Comparison of ENCODE assay signal across 8 cellular contexts in the genomic region with DNA sequence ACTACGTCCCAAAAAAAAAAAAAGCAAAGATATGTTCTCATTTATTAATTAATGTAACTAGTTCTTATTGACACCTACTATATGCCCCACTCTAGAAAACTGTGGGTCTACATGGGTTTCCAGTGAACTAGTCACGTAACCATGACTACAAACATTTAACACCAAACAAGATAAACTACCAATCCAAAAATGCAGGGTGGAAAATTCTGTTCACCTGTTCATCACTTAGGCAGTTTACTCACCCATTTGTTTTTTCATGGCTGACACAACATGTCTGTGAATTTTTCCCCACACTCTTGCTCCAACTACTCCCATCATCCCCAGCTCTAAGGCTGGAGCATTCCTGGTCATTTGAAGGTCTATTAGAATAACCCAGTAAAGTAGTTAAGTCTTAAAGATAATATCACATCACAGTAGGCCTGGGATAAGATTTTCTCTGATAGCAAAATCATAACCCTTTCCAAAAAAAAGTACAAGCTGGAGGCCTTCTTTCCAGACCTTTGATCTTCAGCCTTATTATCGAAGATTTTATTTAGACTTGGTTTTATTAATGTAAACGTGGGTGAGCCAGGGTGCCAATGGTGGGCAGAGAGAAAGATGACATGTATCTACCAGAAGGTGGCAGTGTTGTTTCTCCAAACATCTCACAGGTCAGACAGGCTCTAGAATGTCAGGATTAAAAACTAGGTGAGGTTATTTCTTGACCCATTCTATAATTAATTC.
DNase-seq lines count a peak whose midpoint lies in the region; ATAC-seq, FAIRE-seq and TF ChIP-seq lines count a peak whose summit lies in the region.

No MANE protein-coding gene starts in this region.

- no peaks in the 10 kb centered on the region for H4K20me1 ChIP-seq in osteoblast (ENCODE audit: insufficient read depth, low read length)

- no peak overlapping the region for H3K4me2 ChIP-seq in osteoblast (ENCODE audit: insufficient read depth, low read length)

- H3K4me1 ChIP-seq in osteoblast (ENCODE audit: insufficient read depth, low read length), result no peaks in the 10 kb centered on the region

- DNase-seq in ELR (ENCODE audit: low read depth) (peak; percentile 74), NCI-H2196 treated with DMSO at 0.1 percent for 48 hours (lab: John Stamatoyannopoulos, UW; ENCODE audit: unreplicated experiment) (peak; percentile 46), frontal cortex (ENCODE audit: low spot score in 2 of 2) (peak; percentile 14 to 45), osteoblast (ENCODE audit: insufficient read length, low spot score, missing footprints) (peak; percentile 73)
- peak; percentile 22 to 25 for DNase-seq in activated CD4-positive, alpha-beta T cell treated with anti-CD3 and anti-CD28 coated beads for 4 hours

- no peaks in the 10 kb centered on the region for H3K36me3 ChIP-seq in osteoblast (ENCODE audit: insufficient read depth, low read length)

- H3K27me3 ChIP-seq in osteoblast (ENCODE audit: insufficient read depth, low read length), result no peaks in the 10 kb centered on the region

- H3K79me2 ChIP-seq in osteoblast (ENCODE audit: insufficient read depth, low read length), result no peaks in the 10 kb centered on the region

- no peaks in the 10 kb centered on the region for H3K9me3 ChIP-seq in osteoblast (ENCODE audit: low read depth, low read length)

- peak; percentile 85 for TF ChIP-seq CTCF in osteoblast (IDR thresholded peaks at IDR 0.05; ENCODE audit: extremely low read depth, low read depth, low read length)

- FAIRE-seq in A204.1 (lab: Jason Lieb, UNC), result peak; percentile 94
- peak; percentile 96 for FAIRE-seq in frontal cortex (lab: Jason Lieb, UNC)

- H2AFZ ChIP-seq in osteoblast (ENCODE audit: low read length), result no peak overlapping the region

- ATAC-seq in HG02798 (IDR thresholded peaks at IDR 0.05; ENCODE audit: poor library complexity, unreplicated experiment) (peak; percentile 62), GM21576 (IDR thresholded peaks at IDR 0.05; ENCODE audit: unreplicated experiment) (no peak)

- no peak overlapping the region for H3K27ac ChIP-seq in osteoblast (ENCODE audit: low read depth, low read length)

- no peak overlapping the region for H3K4me3 ChIP-seq in osteoblast (ENCODE audit: insufficient read depth, low read length)

Comparison
In these comparisons a context has a peak if more than half of its experiments do, and no peak if none do; other contexts are left out.
1. DNase-seq: peak in every context shown above with its lines; median percentile 74 in ELR; 73 in osteoblast; 46 in NCI-H2196 treated with DMSO at 0.1 percent for 48 hours; 30 in frontal cortex; 24 in activated CD4-positive, alpha-beta T cell treated with anti-CD3 and anti-CD28 coated beads for 4 hours.